In genomic region chr19:10315335-10316214, GRCh38 we compare ENCODE assay signal across 8 cellular contexts. TPM values are rescaled to one million over a fixed set of nuclear protein-coding genes. Genes with fewer than 3 reads are reported as not detected.
DNase-seq lines count a peak whose midpoint lies in the region; ATAC-seq, FAIRE-seq and TF ChIP-seq lines count a peak whose summit lies in the region.

FDX2 (minus strand) TSS chr19:10316015; CDS start chr19:10315996, 19 bp downstream.

- H3K9ac ChIP-seq in liver (ENCODE audit: low read depth in 1 of 2, low read length in 2 of 2): peak within 1 kb of the TSS; percentile 33 to 81

- H3K27me3 ChIP-seq in liver (ENCODE audit: control insufficient read depth in 4 of 4, insufficient read depth in 4 of 4, low read length in 3 of 4): no peaks in the 10 kb centered on the region

- peak; percentile 99 for FAIRE-seq in GM12892 (lab: Jason Lieb, UNC)

- peak; percentile 95 for TF ChIP-seq POLR2A in GM12892 (IDR thresholded peaks at IDR 0.05; ENCODE audit: low read depth, low read length)

- H3K36me3 ChIP-seq in liver (ENCODE audit: control insufficient read depth in 4 of 4, insufficient read depth in 3 of 4, low read depth in 1 of 4, low read length in 3 of 4): peaks cover 11 to 30% (median 14%) of the 10 kb centered on the region in 4 donors

- peaks cover 3 to 17% (median 9%) of the 10 kb centered on the region in 4 donors for H3K4me1 ChIP-seq in liver (ENCODE audit: control insufficient read depth in 4 of 4, insufficient read depth in 4 of 4, low read length in 3 of 4)

- ATAC-seq in HG03432 (IDR thresholded peaks at IDR 0.05; ENCODE audit: unreplicated experiment) (peak; percentile 61), HG03521 (IDR thresholded peaks at IDR 0.05; ENCODE audit: unreplicated experiment) (no peak)

- H3K27ac ChIP-seq in liver (ENCODE audit: low read depth in 1 of 2, low read length in 2 of 2): no peak within 1 kb of the TSS

- DNase-seq in GM12892 (ENCODE audit: insufficient read length): peak; percentile 96
- DNase-seq in NCI-H69 (lab: John Stamatoyannopoulos, UW): peak; percentile 96
- DNase-seq in activated CD4-positive, alpha-beta T cell treated with anti-CD3 and anti-CD28 coated beads, Interleukin-2, amount 50 U/mL, for 24 hours (ENCODE audit: low read depth in 1 of 2, low spot score in 1 of 2): peak; percentile 85 to 89
- DNase-seq in dermis blood vessel endothelial cell: peak; percentile 91
- peak; percentile 91 to 95 for DNase-seq in stimulated activated CD4-positive, alpha-beta T cell treated with anti-CD3 and anti-CD28 coated beads, Interleukin-2, amount 100 ng/mL, for 48 hours

- no peaks in the 10 kb centered on the region for H3K9me3 ChIP-seq in liver (ENCODE audit: control insufficient read depth in 4 of 4, low read length in 3 of 4)

- 1% methylated on average over 55 of the region's 55 CpGs for WGBS in liver

- TF ChIP-seq CTCF in liver (IDR thresholded peaks at IDR 0.05; ENCODE audit: low read depth, low read length, missing input control): no peak

- TF ChIP-seq RAD21 in liver (IDR thresholded peaks at IDR 0.05): no peak

- H3K4me3 ChIP-seq in liver (ENCODE audit: low read depth in 1 of 3, low read length in 3 of 3): peak within 1 kb of the TSS; percentile 60 to 88 (median 73)

TF ChIP-seq in liver, 16 proteins besides CTCF, POLR2A, EP300 and RAD21:
- TF ChIP-seq YY1 (IDR thresholded peaks at IDR 0.05) (peak; percentile 98), GABPA (IDR thresholded peaks at IDR 0.05 in 1 of 2, conservative IDR thresholded peaks at IDR 0.05 in 1 of 2) (peak in 1 of 2 donors; percentile 65), HNF4A (conservative IDR thresholded peaks at IDR 0.05) (no peak)

RNA-seq across cellular contexts. Expression of gene FDX2, which starts in this region (rescaled TPM):
- 10.4 TPM for polyA plus RNA-seq in GM12892 (2012; ENCODE audit: missing spikeins)
- 18.7 and 25.4 TPM in 2 replicates for total RNA-seq in dermis blood vessel endothelial cell
- 1 to 10 TPM; 5.8 to 5.9 TPM for total RNA-seq in liver
- 10 to 100 TPM; 14.1 to 18.7 TPM for polyA plus RNA-seq in liver
